Comparison of ENCODE assay signal across 1 cellular context in genomic region chr17:78173025-78173715, GRCh38.
TF ChIP-seq lines count a peak whose summit lies in the region.

No MANE protein-coding gene starts in this region.

TF ChIP-seq in SK-N-SH, 30 proteins besides CTCF, POLR2A, EP300 and RAD21:
- TF ChIP-seq REST (IDR thresholded peaks at IDR 0.05; ENCODE audit: low read depth, low read length) (no peak), ELF1 (IDR thresholded peaks at IDR 0.05) (no peak), JUND (IDR thresholded peaks at IDR 0.05) (no peak), RFX5 (IDR thresholded peaks at IDR 0.05; ENCODE audit: low read length) (no peak), TEAD4 (IDR thresholded peaks at IDR 0.05; ENCODE audit: borderline replicate concordance, insufficient read depth) (no peak), MXI1 (IDR thresholded peaks at IDR 0.05; ENCODE audit: low read depth, low read length) (no peak), GABPA (IDR thresholded peaks at IDR 0.05; ENCODE audit: low read depth) (no peak), RXRA (IDR thresholded peaks at IDR 0.05; ENCODE audit: borderline replicate concordance, low read depth) (no peak), IRF3 (IDR thresholded peaks at IDR 0.05; ENCODE audit: low read depth, low read length) (no peak), EZH2phosphoT487 (IDR thresholded peaks at IDR 0.05; ENCODE audit: borderline replicate concordance, low read depth) (no peak), FOXJ3 (CRISPR knock-in tag; IDR thresholded peaks at IDR 0.05) (no peak), NFIC (IDR thresholded peaks at IDR 0.05; ENCODE audit: borderline replicate concordance) (no peak), RCOR1 (IDR thresholded peaks at IDR 0.05; ENCODE audit: low read length) (no peak), PBX3 (IDR thresholded peaks at IDR 0.05) (no peak), MAX (IDR thresholded peaks at IDR 0.05; ENCODE audit: low read depth) (no peak)
